ENCODE assay signal across 1 cellular context in the genomic region with DNA sequence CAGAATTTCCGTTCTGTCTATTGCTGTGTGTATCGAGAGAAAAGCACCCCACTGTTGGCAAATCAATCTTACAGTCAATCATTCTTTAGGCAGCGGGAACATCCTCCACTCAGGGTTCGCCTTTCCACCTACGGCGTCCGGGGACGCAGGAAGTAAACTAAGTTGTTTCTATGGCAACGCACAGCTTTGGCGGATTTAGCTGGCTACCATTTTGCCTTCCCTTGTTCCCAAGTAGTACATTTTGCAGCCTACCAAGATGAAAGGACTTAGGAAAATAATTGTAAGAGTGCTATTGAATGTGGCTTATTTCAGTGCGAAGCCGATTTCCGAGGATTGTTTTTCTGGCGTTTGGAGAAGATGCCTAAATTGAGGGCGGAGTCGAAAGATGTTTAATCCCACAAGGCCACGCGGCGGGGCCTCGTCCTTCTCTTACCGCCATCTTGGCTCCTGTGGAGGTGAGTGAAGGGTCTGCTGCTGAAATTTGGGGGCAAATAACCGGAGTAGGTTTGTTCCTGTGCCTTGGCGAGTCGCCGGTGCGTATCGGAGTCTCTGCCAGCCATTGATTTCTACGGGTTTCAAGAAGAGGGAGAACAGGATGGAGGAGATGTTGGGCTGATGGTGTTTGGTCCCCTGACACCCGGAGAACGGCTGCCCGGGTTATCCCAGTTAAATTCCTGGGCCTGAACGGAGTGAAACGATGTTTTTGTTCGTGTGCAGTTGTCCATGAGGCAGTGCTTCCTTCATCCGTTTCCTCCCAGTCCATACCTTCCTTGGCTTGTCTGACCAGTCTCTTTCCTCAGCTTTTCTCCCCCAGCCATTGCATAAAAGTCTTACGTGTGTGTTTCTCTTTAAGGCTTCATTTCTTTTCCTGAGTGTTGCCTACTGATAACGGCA.
TF ChIP-seq lines count a peak whose summit lies in the region.

A gene (plus strand): TSS at position 424 of the 894 bp plus-strand sequence. CDS start 778 bp downstream, outside the sequence.

TF ChIP-seq in K562, 482 proteins besides CTCF, POLR2A, EP300 and RAD21 (continued from another document and continues in another):
- TF ChIP-seq, protein P1, sequence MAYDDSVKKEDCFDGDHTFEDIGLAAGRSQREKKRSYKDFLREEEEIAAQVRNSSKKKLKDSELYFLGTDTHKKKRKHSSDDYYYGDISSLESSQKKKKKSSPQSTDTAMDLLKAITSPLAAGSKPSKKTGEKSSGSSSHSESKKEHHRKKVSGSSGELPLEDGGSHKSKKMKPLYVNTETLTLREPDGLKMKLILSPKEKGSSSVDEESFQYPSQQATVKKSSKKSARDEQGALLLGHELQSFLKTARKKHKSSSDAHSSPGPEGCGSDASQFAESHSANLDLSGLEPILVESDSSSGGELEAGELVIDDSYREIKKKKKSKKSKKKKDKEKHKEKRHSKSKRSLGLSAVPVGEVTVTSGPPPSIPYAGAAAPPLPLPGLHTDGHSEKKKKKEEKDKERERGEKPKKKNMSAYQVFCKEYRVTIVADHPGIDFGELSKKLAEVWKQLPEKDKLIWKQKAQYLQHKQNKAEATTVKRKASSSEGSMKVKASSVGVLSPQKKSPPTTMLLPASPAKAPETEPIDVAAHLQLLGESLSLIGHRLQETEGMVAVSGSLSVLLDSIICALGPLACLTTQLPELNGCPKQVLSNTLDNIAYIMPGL (CRISPR knock-in tag; IDR thresholded peaks at IDR 0.05): no peak
- peak; percentile 84 for TF ChIP-seq ZFX (CRISPR knock-in tag; IDR thresholded peaks at IDR 0.05)
- TF ChIP-seq GABPB2 (CRISPR knock-in tag; conservative IDR thresholded peaks at IDR 0.05): no peak
- no peak for TF ChIP-seq JUNB (CRISPR knock-in tag; conservative IDR thresholded peaks at IDR 0.05)
- peak; percentile 31 for TF ChIP-seq SOX6 (IDR thresholded peaks at IDR 0.05)
- TF ChIP-seq HCFC1 (IDR thresholded peaks at IDR 0.05; ENCODE audit: low read depth, low read length): peak; percentile 69
- TF ChIP-seq BRD9 (IDR thresholded peaks at IDR 0.05; ENCODE audit: low read depth, partially characterized antibody): peak; percentile 99
- TF ChIP-seq GTF2A2 (tag; IDR thresholded peaks at IDR 0.05): peak; percentile 28; the same call in 1 of the 2 replicates
- TF ChIP-seq ZNF695 (CRISPR knock-in tag; IDR thresholded peaks at IDR 0.05): no peak
- no peak for TF ChIP-seq NR3C1 (CRISPR knock-in tag; IDR thresholded peaks at IDR 0.05)
- 0 out of 2 replicates have a peak, but pooled peaks have one; percentile 44 for TF ChIP-seq ZNF589 (CRISPR knock-in tag; IDR thresholded peaks at IDR 0.05; ENCODE audit: low read depth)
- TF ChIP-seq, protein P2, sequence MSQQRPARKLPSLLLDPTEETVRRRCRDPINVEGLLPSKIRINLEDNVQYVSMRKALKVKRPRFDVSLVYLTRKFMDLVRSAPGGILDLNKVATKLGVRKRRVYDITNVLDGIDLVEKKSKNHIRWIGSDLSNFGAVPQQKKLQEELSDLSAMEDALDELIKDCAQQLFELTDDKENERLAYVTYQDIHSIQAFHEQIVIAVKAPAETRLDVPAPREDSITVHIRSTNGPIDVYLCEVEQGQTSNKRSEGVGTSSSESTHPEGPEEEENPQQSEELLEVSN (IDR thresholded peaks at IDR 0.05; ENCODE audit: borderline replicate concordance in 1 of 2, extremely low read depth in 1 of 2, insufficient read depth in 1 of 2, insufficient read length in 1 of 2, low read depth in 1 of 2, low read length in 1 of 2, poor library complexity in 1 of 2, severe bottlenecking in 1 of 2): peak; percentile 80 to 92
- peak; percentile 83 for TF ChIP-seq POLR2G (IDR thresholded peaks at IDR 0.05; ENCODE audit: low read depth, low read length)
- peak; percentile 67; the same call in 1 of the 2 replicates for TF ChIP-seq KAT8 (IDR thresholded peaks at IDR 0.05; ENCODE audit: low read depth)
- TF ChIP-seq, protein P3, sequence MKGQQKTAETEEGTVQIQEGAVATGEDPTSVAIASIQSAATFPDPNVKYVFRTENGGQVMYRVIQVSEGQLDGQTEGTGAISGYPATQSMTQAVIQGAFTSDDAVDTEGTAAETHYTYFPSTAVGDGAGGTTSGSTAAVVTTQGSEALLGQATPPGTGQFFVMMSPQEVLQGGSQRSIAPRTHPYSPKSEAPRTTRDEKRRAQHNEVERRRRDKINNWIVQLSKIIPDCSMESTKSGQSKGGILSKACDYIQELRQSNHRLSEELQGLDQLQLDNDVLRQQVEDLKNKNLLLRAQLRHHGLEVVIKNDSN (CRISPR knock-in tag; IDR thresholded peaks at IDR 0.05): peak; percentile 40; the same call in 1 of the 2 replicates
- TF ChIP-seq SMAD3 (CRISPR knock-in tag; conservative IDR thresholded peaks at IDR 0.05): no peak; the same call in 1 of the 2 replicates
- TF ChIP-seq ASH1L (IDR thresholded peaks at IDR 0.05; ENCODE audit: borderline replicate concordance, low read depth, partially characterized antibody): peak; percentile 32
- TF ChIP-seq KDM5B (IDR thresholded peaks at IDR 0.05; ENCODE audit: insufficient replicate concordance, low read depth, low read length): peak; percentile 92
- TF ChIP-seq SAP30 (IDR thresholded peaks at IDR 0.05; ENCODE audit: borderline replicate concordance, insufficient read depth, low read depth, low read length, poor library complexity, severe bottlenecking): peak; percentile 95
- 0 out of 2 replicates have a peak, but pooled peaks have one; percentile 10 for TF ChIP-seq KLF13 (tag; IDR thresholded peaks at IDR 0.05; ENCODE audit: borderline replicate concordance, low read depth)
- TF ChIP-seq ZFP1 (CRISPR knock-in tag; IDR thresholded peaks at IDR 0.05): no peak
- peak; percentile 99 for TF ChIP-seq POLR2B (IDR thresholded peaks at IDR 0.05; ENCODE audit: low read depth, partially characterized antibody)
- TF ChIP-seq SMAD1 (IDR thresholded peaks at IDR 0.05; ENCODE audit: low read depth, low read length, partially characterized antibody): peak; percentile 92
- TF ChIP-seq POLR2AphosphoS2 (IDR thresholded peaks at IDR 0.05; ENCODE audit: low read length): peak; percentile 86; the same call in 1 of the 2 replicates
- peak; percentile 99 for TF ChIP-seq TAF7 (tag; IDR thresholded peaks at IDR 0.05)
- 0 out of 2 replicates have a peak, but pooled peaks have one; percentile 22 for TF ChIP-seq THRAP3 (IDR thresholded peaks at IDR 0.05; ENCODE audit: borderline replicate concordance)
- TF ChIP-seq PHTF2 (CRISPR knock-in tag; IDR thresholded peaks at IDR 0.05): peak; percentile 29; the same call in 1 of the 2 replicates
- TF ChIP-seq, protein P4, sequence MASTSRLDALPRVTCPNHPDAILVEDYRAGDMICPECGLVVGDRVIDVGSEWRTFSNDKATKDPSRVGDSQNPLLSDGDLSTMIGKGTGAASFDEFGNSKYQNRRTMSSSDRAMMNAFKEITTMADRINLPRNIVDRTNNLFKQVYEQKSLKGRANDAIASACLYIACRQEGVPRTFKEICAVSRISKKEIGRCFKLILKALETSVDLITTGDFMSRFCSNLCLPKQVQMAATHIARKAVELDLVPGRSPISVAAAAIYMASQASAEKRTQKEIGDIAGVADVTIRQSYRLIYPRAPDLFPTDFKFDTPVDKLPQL (IDR thresholded peaks at IDR 0.05; ENCODE audit: extremely low read depth, insufficient read length): peak; percentile 63
- TF ChIP-seq, protein P5, sequence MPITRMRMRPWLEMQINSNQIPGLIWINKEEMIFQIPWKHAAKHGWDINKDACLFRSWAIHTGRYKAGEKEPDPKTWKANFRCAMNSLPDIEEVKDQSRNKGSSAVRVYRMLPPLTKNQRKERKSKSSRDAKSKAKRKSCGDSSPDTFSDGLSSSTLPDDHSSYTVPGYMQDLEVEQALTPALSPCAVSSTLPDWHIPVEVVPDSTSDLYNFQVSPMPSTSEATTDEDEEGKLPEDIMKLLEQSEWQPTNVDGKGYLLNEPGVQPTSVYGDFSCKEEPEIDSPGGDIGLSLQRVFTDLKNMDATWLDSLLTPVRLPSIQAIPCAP (CRISPR knock-in tag; IDR thresholded peaks at IDR 0.05; ENCODE audit: borderline replicate concordance): no peak
- TF ChIP-seq, protein P6, sequence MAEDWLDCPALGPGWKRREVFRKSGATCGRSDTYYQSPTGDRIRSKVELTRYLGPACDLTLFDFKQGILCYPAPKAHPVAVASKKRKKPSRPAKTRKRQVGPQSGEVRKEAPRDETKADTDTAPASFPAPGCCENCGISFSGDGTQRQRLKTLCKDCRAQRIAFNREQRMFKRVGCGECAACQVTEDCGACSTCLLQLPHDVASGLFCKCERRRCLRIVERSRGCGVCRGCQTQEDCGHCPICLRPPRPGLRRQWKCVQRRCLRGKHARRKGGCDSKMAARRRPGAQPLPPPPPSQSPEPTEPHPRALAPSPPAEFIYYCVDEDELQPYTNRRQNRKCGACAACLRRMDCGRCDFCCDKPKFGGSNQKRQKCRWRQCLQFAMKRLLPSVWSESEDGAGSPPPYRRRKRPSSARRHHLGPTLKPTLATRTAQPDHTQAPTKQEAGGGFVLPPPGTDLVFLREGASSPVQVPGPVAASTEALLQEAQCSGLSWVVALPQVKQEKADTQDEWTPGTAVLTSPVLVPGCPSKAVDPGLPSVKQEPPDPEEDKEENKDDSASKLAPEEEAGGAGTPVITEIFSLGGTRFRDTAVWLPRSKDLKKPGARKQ (CRISPR knock-in tag; IDR thresholded peaks at IDR 0.05): no peak
- peak; percentile 87 for TF ChIP-seq PHF8 (IDR thresholded peaks at IDR 0.05; ENCODE audit: borderline replicate concordance, low read length)
- TF ChIP-seq ZBED1 (IDR thresholded peaks at IDR 0.05): 0 out of 2 replicates have a peak, but pooled peaks have one; percentile 85
- TF ChIP-seq, protein P7, sequence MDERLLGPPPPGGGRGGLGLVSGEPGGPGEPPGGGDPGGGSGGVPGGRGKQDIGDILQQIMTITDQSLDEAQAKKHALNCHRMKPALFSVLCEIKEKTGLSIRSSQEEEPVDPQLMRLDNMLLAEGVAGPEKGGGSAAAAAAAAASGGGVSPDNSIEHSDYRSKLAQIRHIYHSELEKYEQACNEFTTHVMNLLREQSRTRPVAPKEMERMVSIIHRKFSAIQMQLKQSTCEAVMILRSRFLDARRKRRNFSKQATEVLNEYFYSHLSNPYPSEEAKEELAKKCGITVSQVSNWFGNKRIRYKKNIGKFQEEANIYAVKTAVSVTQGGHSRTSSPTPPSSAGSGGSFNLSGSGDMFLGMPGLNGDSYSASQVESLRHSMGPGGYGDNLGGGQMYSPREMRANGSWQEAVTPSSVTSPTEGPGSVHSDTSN (CRISPR knock-in tag; IDR thresholded peaks at IDR 0.05; ENCODE audit: low read depth): no peak
- TF ChIP-seq, protein P7 (tag; conservative IDR thresholded peaks at IDR 0.05; ENCODE audit: low read depth): peak; percentile 93
- TF ChIP-seq DNMT1 (IDR thresholded peaks at IDR 0.05): 0 out of 2 replicates have a peak, but pooled peaks have one; percentile 46
- TF ChIP-seq TBP (optimal IDR thresholded peaks at IDR 0.05; ENCODE audit: low read depth, low read length): peak; percentile 97
- TF ChIP-seq TCFL5 (CRISPR knock-in tag; conservative IDR thresholded peaks at IDR 0.05): no peak
- TF ChIP-seq LARP7 (IDR thresholded peaks at IDR 0.05): peak; percentile 11; the same call in 1 of the 2 replicates
- TF ChIP-seq, protein P8, sequence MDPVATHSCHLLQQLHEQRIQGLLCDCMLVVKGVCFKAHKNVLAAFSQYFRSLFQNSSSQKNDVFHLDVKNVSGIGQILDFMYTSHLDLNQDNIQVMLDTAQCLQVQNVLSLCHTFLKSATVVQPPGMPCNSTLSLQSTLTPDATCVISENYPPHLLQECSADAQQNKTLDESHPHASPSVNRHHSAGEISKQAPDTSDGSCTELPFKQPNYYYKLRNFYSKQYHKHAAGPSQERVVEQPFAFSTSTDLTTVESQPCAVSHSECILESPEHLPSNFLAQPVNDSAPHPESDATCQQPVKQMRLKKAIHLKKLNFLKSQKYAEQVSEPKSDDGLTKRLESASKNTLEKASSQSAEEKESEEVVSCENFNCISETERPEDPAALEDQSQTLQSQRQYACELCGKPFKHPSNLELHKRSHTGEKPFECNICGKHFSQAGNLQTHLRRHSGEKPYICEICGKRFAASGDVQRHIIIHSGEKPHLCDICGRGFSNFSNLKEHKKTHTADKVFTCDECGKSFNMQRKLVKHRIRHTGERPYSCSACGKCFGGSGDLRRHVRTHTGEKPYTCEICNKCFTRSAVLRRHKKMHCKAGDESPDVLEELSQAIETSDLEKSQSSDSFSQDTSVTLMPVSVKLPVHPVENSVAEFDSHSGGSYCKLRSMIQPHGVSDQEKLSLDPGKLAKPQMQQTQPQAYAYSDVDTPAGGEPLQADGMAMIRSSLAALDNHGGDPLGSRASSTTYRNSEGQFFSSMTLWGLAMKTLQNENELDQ (CRISPR knock-in tag; IDR thresholded peaks at IDR 0.05; ENCODE audit: borderline replicate concordance): no peak
- TF ChIP-seq PML (IDR thresholded peaks at IDR 0.05; ENCODE audit: low read length): peak; percentile 87
- TF ChIP-seq ARNT (IDR thresholded peaks at IDR 0.05): peak in 1 of 2 experiments; percentile 75; a peak in 2 of 4 replicates
- TF ChIP-seq MAZ (CRISPR knock-in tag; conservative IDR thresholded peaks at IDR 0.05 in 1 of 2, IDR thresholded peaks at IDR 0.05 in 1 of 2): peak; percentile 25 to 30; a peak in 2 of 4 replicates
- TF ChIP-seq, protein P9, sequence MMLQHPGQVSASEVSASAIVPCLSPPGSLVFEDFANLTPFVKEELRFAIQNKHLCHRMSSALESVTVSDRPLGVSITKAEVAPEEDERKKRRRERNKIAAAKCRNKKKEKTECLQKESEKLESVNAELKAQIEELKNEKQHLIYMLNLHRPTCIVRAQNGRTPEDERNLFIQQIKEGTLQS (IDR thresholded peaks at IDR 0.05): no peak; the same call in 1 of the 2 replicates
- TF ChIP-seq, protein P9 (CRISPR knock-in tag; conservative IDR thresholded peaks at IDR 0.05): 0 out of 2 replicates have a peak, but pooled peaks have one; percentile 31
- peak; percentile 52 for TF ChIP-seq SNRNP70 (optimal IDR thresholded peaks at IDR 0.05; ENCODE audit: low read depth, low read length)
